In genomic region chr6:143397229-143398222, GRCh38 we compare ENCODE assay signal across 8 cellular contexts. TPM values are rescaled to one million over a fixed set of nuclear protein-coding genes. Genes with fewer than 3 reads are reported as not detected.
A peak's percentile ranks its signal among the peaks of the same experiment; 100 is the strongest.
DNase-seq lines count a peak whose midpoint lies in the region; ATAC-seq, FAIRE-seq and TF ChIP-seq lines count a peak whose summit lies in the region.

No MANE protein-coding gene starts in this region.

- FAIRE-seq in HTR-8/SVneo (lab: Jason Lieb, UNC), result no peak

- in situ Hi-C loops in brain microvascular endothelial cell (cut with HindIII; ENCODE audit: low pct_ligation_motif_present, low sequenced_read_pairs), result no loop called here

- TF ChIP-seq CTCF in AG09319 (IDR thresholded peaks at IDR 0.05; ENCODE audit: low read depth, low read length) (no peak), brain microvascular endothelial cell (IDR thresholded peaks at IDR 0.05; ENCODE audit: low read depth, low read length, missing control alignments) (no peak), right lobe of liver (IDR thresholded peaks at IDR 0.05) (no peak)

- ATAC-seq in right lobe of liver (peak; percentile 87 to 98 (median 91)), GM18861 (IDR thresholded peaks at IDR 0.05; ENCODE audit: unreplicated experiment) (no peak), GM21367 (IDR thresholded peaks at IDR 0.05; ENCODE audit: unreplicated experiment) (no peak), HG03196 (IDR thresholded peaks at IDR 0.05; ENCODE audit: unreplicated experiment) (no peak)

- H3K4me3 ChIP-seq in brain microvascular endothelial cell (ENCODE audit: low read depth, low read length) (no peak overlapping the region), right lobe of liver (peak overlapping the region in 1 of 3 donors; percentile 12)

- intact Hi-C loops in right lobe of liver (cut with DNase I), result no loop called here

- H3K27ac ChIP-seq in brain microvascular endothelial cell (no peak overlapping the region), right lobe of liver (peak overlapping the region; percentile 37 to 81 (median 45))

- H3K36me3 ChIP-seq in brain microvascular endothelial cell (replicated peaks) (no peaks in the 10 kb centered on the region), right lobe of liver (no peaks in the 10 kb centered on the region)

- DNase-seq in AG09319 (ENCODE audit: extremely low read depth, low read depth) (peak; percentile 23), HTR-8/SVneo (ENCODE audit: insufficient read length, low spot score) (peak; percentile 65), brain microvascular endothelial cell (peak; percentile 66), right lobe of liver (peak; percentile 72 to 86 (median 84)), NCI-H187 (lab: John Stamatoyannopoulos, UW) (no peak)

- TF ChIP-seq POLR2A in right lobe of liver (IDR thresholded peaks at IDR 0.05), result no peak

- H3K4me1 ChIP-seq in right lobe of liver, result peaks cover 0 to 22% (median 10%) of the 10 kb centered on the region in 4 donors

- no peaks in the 10 kb centered on the region for H3K9me3 ChIP-seq in right lobe of liver

- H3K27me3 ChIP-seq in brain microvascular endothelial cell (replicated peaks) (no peaks in the 10 kb centered on the region), right lobe of liver (no peaks in the 10 kb centered on the region)

- WGBS in right lobe of liver (ENCODE audit: insufficient coverage, low coverage, low lambda C conversion rate, missing lambda C conversion rate), result 26% methylated on average over 13 of the region's 16 CpGs

RNA-seq across cellular contexts. Expression of gene ADAT2, which starts 53.0 kb away (rescaled TPM):
- 1 to 10 TPM; 3.6 to 5.2 (median 4.2) TPM for total RNA-seq in right lobe of liver

RNA-seq across cellular contexts. Expression of gene PEX3, which starts 53.1 kb away (rescaled TPM):
- 10 to 100 TPM; 16.0 to 23.6 (median 18.7) TPM for total RNA-seq in right lobe of liver

Comparison
In these comparisons a context has a peak if more than half of its experiments do, and no peak if none do; other contexts are left out.
1. DNase-seq: peak in AG09319 (single experiment), HTR-8/SVneo (single experiment), brain microvascular endothelial cell (single experiment) and right lobe of liver (3 of 3); none in NCI-H187 (0 of 2).
2. ATAC-seq: peak in right lobe of liver (4 of 4); none in GM18861 (single experiment), GM21367 (single experiment) and HG03196 (single experiment).